In genomic region chr10:133306941-133307379, GRCh38 we compare ENCODE assay signal across 8 cellular contexts. TPM values are rescaled to one million over a fixed set of nuclear protein-coding genes. Genes with fewer than 3 reads are reported as not detected.
A peak's percentile ranks its signal among the peaks of the same experiment; 100 is the strongest.
DNase-seq lines count a peak whose midpoint lies in the region; ATAC-seq, FAIRE-seq and TF ChIP-seq lines count a peak whose summit lies in the region.

No MANE protein-coding gene starts in this region.

- peak overlapping the region; percentile 95 for H3K4me3 Mint-ChIP-seq in central memory CD8-positive, alpha-beta T cell

- H3K9me2 ChIP-seq in Karpas-422 (replicated peaks; ENCODE audit: insufficient read depth, low read length) (no peaks in the 10 kb centered on the region), neural cell (ENCODE audit: insufficient read depth, low read length) (no peaks in the 10 kb centered on the region)

- H4K20me1 ChIP-seq in Karpas-422 (ENCODE audit: insufficient read depth, low read depth, low read length) (peaks cover 37% of the 10 kb centered on the region; the same call in 1 of the 2 replicates), neural cell (ENCODE audit: insufficient read depth) (no peaks in the 10 kb centered on the region)

- peak overlapping the region; percentile 91 for H3K4me2 ChIP-seq in Karpas-422 (ENCODE audit: low read depth, low read length, poor library complexity, severe bottlenecking)
- no peak overlapping the region for H3K4me2 ChIP-seq in neural cell (ENCODE audit: low read length)

- no peak for TF ChIP-seq EP300 in neural cell (conservative IDR thresholded peaks at IDR 0.05; ENCODE audit: poor library complexity, severe bottlenecking)

- H3K9me3 Mint-ChIP-seq in central memory CD8-positive, alpha-beta T cell = no peaks in the 10 kb centered on the region

- no peak for DNase-seq in Karpas-422
- DNase-seq in central memory CD8-positive, alpha-beta T cell (ENCODE audit: low spot score in 2 of 2) = no peak
- no peak for DNase-seq in T1000 (lab: John Stamatoyannopoulos, UW)
- no peak for DNase-seq in NCI-H1694 treated with DMSO at 0.1 percent for 48 hours (lab: John Stamatoyannopoulos, UW)
- DNase-seq in RCC 7860 (ENCODE audit: low spot score) = no peak
- DNase-seq in NOMO-1 treated with dmso at 0.1 percent for 144 hours (lab: John Stamatoyannopoulos, UW; ENCODE audit: unreplicated experiment) = no peak

- H3K4me3 ChIP-seq in Karpas-422 (ENCODE audit: low read length) = peak overlapping the region; percentile 96; the same call in 1 of the 2 replicates
- H3K4me3 ChIP-seq in neural cell (ENCODE audit: low read length) = peak overlapping the region; percentile 85

- peak overlapping the region; percentile 92; the same call in 1 of the 2 replicates for H3K27ac ChIP-seq in C4-2B
- no peak overlapping the region for H3K27ac ChIP-seq in Karpas-422 (ENCODE audit: low read length)
- H3K27ac ChIP-seq in neural cell (ENCODE audit: low read length) = no peak overlapping the region

- peaks cover 18% of the 10 kb centered on the region for H3K4me1 ChIP-seq in Karpas-422 (ENCODE audit: low read length)

- peaks cover 16% of the 10 kb centered on the region for H3K36me3 ChIP-seq in Karpas-422 (ENCODE audit: insufficient read depth, low read length)
- no peaks in the 10 kb centered on the region for H3K36me3 ChIP-seq in neural cell (ENCODE audit: insufficient read depth, low read length)

- FAIRE-seq in RCC 7860 (lab: Jason Lieb, UNC) = no peak

- H3K27ac Mint-ChIP-seq in central memory CD8-positive, alpha-beta T cell (ENCODE audit: low read depth) = peak overlapping the region; percentile 100

- H3K4me1 Mint-ChIP-seq in central memory CD8-positive, alpha-beta T cell = peaks cover 37% of the 10 kb centered on the region

- no peaks in the 10 kb centered on the region for H3F3A ChIP-seq in neural cell (ENCODE audit: insufficient read depth, low read length, poor library complexity, severe bottlenecking)

- TF ChIP-seq CTCF in C4-2B (conservative IDR thresholded peaks at IDR 0.05) (no peak), neural cell (IDR thresholded peaks at IDR 0.05; ENCODE audit: poor library complexity, severe bottlenecking) (no peak)

- H3K9ac ChIP-seq in Karpas-422 (ENCODE audit: low read length) (peak overlapping the region; percentile 96), neural cell (ENCODE audit: low read length) (peak overlapping the region; percentile 82)

- no peak for TF ChIP-seq RAD21 in neural cell (conservative IDR thresholded peaks at IDR 0.05)

- H3K27me3 ChIP-seq in Karpas-422 (ENCODE audit: low read length) (no peaks in the 10 kb centered on the region), neural cell (ENCODE audit: insufficient read depth, low read depth, low read length) (no peaks in the 10 kb centered on the region)

- ATAC-seq in central memory CD8-positive, alpha-beta T cell (replicated peaks; ENCODE audit: extremely low read depth, poor library complexity, severe bottlenecking) = no peak

- H3K9me3 ChIP-seq in Karpas-422 (ENCODE audit: low read length) (no peaks in the 10 kb centered on the region), neural cell (ENCODE audit: low read length) (no peaks in the 10 kb centered on the region)

- H3K36me3 Mint-ChIP-seq in central memory CD8-positive, alpha-beta T cell (ENCODE audit: insufficient read depth) = peaks cover 29% of the 10 kb centered on the region

- H2AFZ ChIP-seq in Karpas-422 (ENCODE audit: low read length) = no peak overlapping the region
- H2AFZ ChIP-seq in neural cell (ENCODE audit: low read depth, low read length) = no peak overlapping the region

- H3K79me2 ChIP-seq in Karpas-422 (ENCODE audit: low read length) (peaks cover 62% of the 10 kb centered on the region), neural cell (replicated peaks; ENCODE audit: insufficient read depth, low read length) (peaks cover 25% of the 10 kb centered on the region)

- H3K27me3 Mint-ChIP-seq in central memory CD8-positive, alpha-beta T cell = no peaks in the 10 kb centered on the region

TF ChIP-seq in neural cell, 6 proteins besides CTCF, POLR2A, EP300 and RAD21:
- TF ChIP-seq TAF1 (IDR thresholded peaks at IDR 0.05; ENCODE audit: low read depth) (no peak), SMC3 (conservative IDR thresholded peaks at IDR 0.05; ENCODE audit: poor library complexity) (no peak), REST (IDR thresholded peaks at IDR 0.05; ENCODE audit: borderline replicate concordance) (no peak), MXI1 (conservative IDR thresholded peaks at IDR 0.05; ENCODE audit: poor library complexity, severe bottlenecking) (no peak), POLR2AphosphoS5 (IDR thresholded peaks at IDR 0.05) (no peak), EZH2 (IDR thresholded peaks at IDR 0.05; ENCODE audit: borderline replicate concordance, insufficient read depth, low read length, poor library complexity, severe bottlenecking) (no peak)

RNA-seq across cellular contexts. Expression of gene TUBGCP2, which starts 1.7 kb away (rescaled TPM):
- total RNA-seq in Karpas-422 (2014; rRNA removed; shearing (Covaris generic); ENCODE audit: low replicate concordance) = 21.4 and 29.5 TPM in 2 replicates
- 34.5 and 63.1 TPM in 2 replicates for polyA plus RNA-seq in neural cell
- 45.8 and 49.4 TPM in 2 replicates for polyA minus RNA-seq in neural cell

RNA-seq across cellular contexts. Expression of gene ZNF511, which starts 1.8 kb away (rescaled TPM):
- 14.0 and 38.6 TPM in 2 replicates for total RNA-seq in Karpas-422 (2014; rRNA removed; shearing (Covaris generic); ENCODE audit: low replicate concordance)
- polyA plus RNA-seq in neural cell = 16.8 and 17.6 TPM in 2 replicates
- 10.9 and 13.1 TPM in 2 replicates for polyA minus RNA-seq in neural cell

RNA-seq across cellular contexts. Expression of gene CALY, which starts 29.7 kb away (rescaled TPM):
- not detected in 2 replicates for total RNA-seq in Karpas-422 (2014; rRNA removed; shearing (Covaris generic); ENCODE audit: low replicate concordance)
- polyA plus RNA-seq in neural cell = 3.7 and 6.8 TPM in 2 replicates
- 0.97 and 1.2 TPM in 2 replicates for polyA minus RNA-seq in neural cell

RNA-seq across cellular contexts. Expression of gene ADAM8, which starts 30.3 kb away (rescaled TPM):
- 0.71 and 3.8 TPM in 2 replicates for total RNA-seq in Karpas-422 (2014; rRNA removed; shearing (Covaris generic); ENCODE audit: low replicate concordance)
- 6.4 and 7.2 TPM in 2 replicates for polyA plus RNA-seq in neural cell
- polyA minus RNA-seq in neural cell = 1.5 and 2.2 TPM in 2 replicates

RNA-seq across cellular contexts. Expression of gene PRAP1, which starts 40.2 kb away (rescaled TPM):
- total RNA-seq in Karpas-422 (2014; rRNA removed; shearing (Covaris generic); ENCODE audit: low replicate concordance) = not detected in 2 replicates
- polyA plus RNA-seq in neural cell = not detected in 2 replicates
- polyA minus RNA-seq in neural cell = not detected in 2 replicates
